Comparison of ENCODE assay signal across 32 cellular contexts in the genomic region with DNA sequence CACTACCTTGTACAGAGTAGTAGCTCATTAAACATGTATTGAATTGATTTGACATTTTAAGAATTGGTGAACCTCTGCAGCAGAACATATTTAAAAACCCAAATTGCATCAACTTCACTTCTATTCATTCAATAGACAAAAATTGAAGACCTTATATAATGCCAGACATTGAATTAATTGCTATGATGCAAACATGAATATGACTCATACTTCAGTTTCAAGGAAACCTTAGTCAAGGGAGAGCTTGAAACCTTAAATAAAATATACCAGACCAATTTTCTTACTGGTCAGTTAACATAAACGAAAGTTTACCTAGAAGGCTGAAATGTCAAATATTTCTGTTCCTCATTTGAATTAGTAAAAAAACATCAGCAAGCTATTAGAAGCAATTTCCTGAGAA. TPM values are rescaled to one million over a fixed set of nuclear protein-coding genes. Genes with fewer than 3 reads are reported as not detected.
DNase-seq lines count a peak whose midpoint lies in the region; TF ChIP-seq lines count a peak whose summit lies in the region.
"Had no signal": no experiment of that assay in that cellular context is flagged by ENCODE, and none has a peak within 500 bp of the region (broad histone marks: within the 10 kb centered on the region; RNA-seq: fewer than 3 reads in every experiment).

No MANE protein-coding gene starts in this region.

- no peak overlapping the region for H3K4me2 ChIP-seq in SK-N-SH
- H3K4me2 ChIP-seq: hepatocyte had no signal

- 0 out of 4 replicates have a peak, but pooled peaks of 1 of the 2 experiments have one; percentile 11 for TF ChIP-seq EP300 in SK-N-SH (IDR thresholded peaks at IDR 0.05; ENCODE audit: borderline replicate concordance in 1 of 2, low read depth in 1 of 2, low read length in 1 of 2)

- CTCF ChIA-PET in SK-N-SH (lab: Yijun Ruan, JAX): interaction anchor here (0.7 kb wide), 1 partner anchor 348 kb away, joined by 3 read pairs; no protein-coding TSS in a partner anchor

- H3K36me3 ChIP-seq in HUES48 (ENCODE audit: control insufficient read depth, insufficient read depth, low read length): no peaks in the 10 kb centered on the region
- H3K36me3 ChIP-seq in SK-N-SH (replicated peaks in 1 of 2; ENCODE audit: control insufficient read depth in 1 of 2, insufficient read depth in 2 of 2, low read length in 1 of 2): no peaks in the 10 kb centered on the region
- H3K36me3 ChIP-seq: adrenal gland, colonic mucosa, gastroesophageal sphincter, upper lobe of left lung had no signal

- H3K27me3 ChIP-seq in HUES48 (ENCODE audit: control insufficient read depth, insufficient read depth, low read length) (no peaks in the 10 kb centered on the region), SK-N-SH (ENCODE audit: insufficient read depth) (no peaks in the 10 kb centered on the region)
- H3K27me3 ChIP-seq: adrenal gland, colonic mucosa, hepatocyte, upper lobe of left lung had no signal

- WGBS in SK-N-SH (ENCODE audit: low lambda C conversion rate): 29% methylated on average over 1 of the region's 1 CpG

- TF ChIP-seq CTCF in SK-N-SH (IDR thresholded peaks at IDR 0.05) (no peak), epithelial cell of esophagus (IDR thresholded peaks at IDR 0.05; ENCODE audit: insufficient read depth, low read depth, low read length, missing control alignments) (no peak)

- H3K9me3 ChIP-seq in HUES48 (ENCODE audit: control insufficient read depth, insufficient read depth, low read length) (no peaks in the 10 kb centered on the region), SK-N-SH (no peaks in the 10 kb centered on the region)
- H3K9me3 ChIP-seq: adrenal gland, Caco-2, colonic mucosa, gastroesophageal sphincter, upper lobe of left lung had no signal

- TF ChIP-seq RAD21 in SK-N-SH (IDR thresholded peaks at IDR 0.05; ENCODE audit: low read length): no peak

- H3K79me2 ChIP-seq in SK-N-SH (ENCODE audit: insufficient read depth): no peaks in the 10 kb centered on the region
- H3K79me2 ChIP-seq: hepatocyte had no signal

- no peaks in the 10 kb centered on the region for H4K20me1 ChIP-seq in SK-N-SH (ENCODE audit: insufficient read depth)

- no peak for DNase-seq in SK-N-SH
- DNase-seq in epithelial cell of esophagus (ENCODE audit: low read depth): peak; percentile 63
- DNase-seq in renal cortical epithelial cell (ENCODE audit: low read depth): peak; percentile 42
- DNase-seq in anterior cingulate cortex (lab: John Stamatoyannopoulos, UW): no peak
- DNase-seq in OCI-M2 (lab: John Stamatoyannopoulos, UW; ENCODE audit: unreplicated experiment): no peak
- no peak for DNase-seq in foreskin melanocyte
- no peak for DNase-seq in DMS79 treated with DMSO at 0.1 percent for 48 hours (lab: John Stamatoyannopoulos, UW)
- DNase-seq: activated CD4-positive, alpha-beta T cell treated with anti-CD3 and anti-CD28 coated beads, Interleukin-2, amount 50 U/mL, for 48 hours; activated CD8-positive, alpha-beta memory T cell treated with anti-CD3 and anti-CD28 coated beads, Interleukin-2, amount 50 U/mL, for 4 hours; activated naive CD4-positive, alpha-beta T cell treated with anti-CD3 and anti-CD28 coated beads for 36 hours; adrenal gland; C1 segment of cervical spinal cord; Caco-2; colonic mucosa; DMS53; effector CD4-positive, alpha-beta T cell; erythroblast; left colon; MV-4-11; NCI-H1436; NCI-H2081; NCI-H345; NCI-H748 treated with DMSO at 0.1 percent for 48 hours; small intestine; stimulated activated naive B cell treated with anti-CD40 and anti-IgM and Interleukin-4, amounts not matched to agents 10 μg/mL and 1 μg/mL and 100 μg/mL, for 72 hours; substantia nigra; T-helper 17 cell; upper lobe of left lung had no signal

- no peaks in the 10 kb centered on the region for H3F3A ChIP-seq in SK-N-SH (replicated peaks; ENCODE audit: insufficient read depth)

- no peak overlapping the region for H2AFZ ChIP-seq in SK-N-SH (ENCODE audit: low read depth)
- H2AFZ ChIP-seq: hepatocyte had no signal

- peaks cover 38% of the 10 kb centered on the region for H3K4me1 ChIP-seq in HUES48 (ENCODE audit: control insufficient read depth, insufficient read depth, low read length)
- no peaks in the 10 kb centered on the region; a peak in 2 of 4 replicates for H3K4me1 ChIP-seq in SK-N-SH (ENCODE audit: control insufficient read depth in 1 of 2, insufficient read depth in 2 of 2, low read depth in 1 of 2, low read length in 1 of 2)
- H3K4me1 ChIP-seq: adrenal gland, Caco-2, colonic mucosa, gastroesophageal sphincter, upper lobe of left lung had no signal

- no peak overlapping the region; the same call in 1 of the 2 replicates for H3K9ac ChIP-seq in HUES48 (ENCODE audit: low read depth, low read length)
- no peak overlapping the region for H3K9ac ChIP-seq in SK-N-SH

- peaks cover 3% of the 10 kb centered on the region; the same call in 1 of the 2 replicates for H3K9me2 ChIP-seq in SK-N-SH

- no peak overlapping the region for H3K27ac ChIP-seq in HUES48 (ENCODE audit: low read depth, low read length)
- H3K27ac ChIP-seq in SK-N-SH (ENCODE audit: low read depth in 2 of 2, low read length in 1 of 2): no peak overlapping the region
- H3K27ac ChIP-seq: adrenal gland, colonic mucosa, gastroesophageal sphincter, hepatocyte, SK-N-MC, upper lobe of left lung had no signal

- H3K4me3 ChIP-seq in HUES48 (ENCODE audit: low read depth, low read length) (0 out of 2 replicates have a peak overlapping the region, but pooled peaks have one; percentile 13), SK-N-SH (ENCODE audit: low read depth in 2 of 2, low read length in 1 of 2) (no peak overlapping the region), epithelial cell of esophagus (ENCODE audit: low read length) (no peak overlapping the region)
- H3K4me3 ChIP-seq: adrenal gland, colonic mucosa, gastroesophageal sphincter, hepatocyte, SK-N-MC, upper lobe of left lung had no signal

- POLR2A ChIA-PET in SK-N-SH (lab: Yijun Ruan, JAX): no interaction called here

TF ChIP-seq in SK-N-SH, 30 proteins besides CTCF, POLR2A, EP300 and RAD21:
- no peak for TF ChIP-seq RCOR1 (IDR thresholded peaks at IDR 0.05; ENCODE audit: low read length)
- TF ChIP-seq EZH2phosphoT487 (IDR thresholded peaks at IDR 0.05; ENCODE audit: borderline replicate concordance, low read depth): no peak
- no peak for TF ChIP-seq SMC3 (IDR thresholded peaks at IDR 0.05; ENCODE audit: low read depth, low read length)
- no peak for TF ChIP-seq NRF1 (IDR thresholded peaks at IDR 0.05; ENCODE audit: low read depth, low read length)
- no peak for TF ChIP-seq GABPA (IDR thresholded peaks at IDR 0.05; ENCODE audit: low read depth)
- TF ChIP-seq TCF12 (IDR thresholded peaks at IDR 0.05): 0 out of 2 replicates have a peak, but pooled peaks have one; percentile 8
- TF ChIP-seq NFIC (IDR thresholded peaks at IDR 0.05; ENCODE audit: borderline replicate concordance): no peak
- peak; percentile 65 for TF ChIP-seq JUND (IDR thresholded peaks at IDR 0.05)
- TF ChIP-seq YY1 (IDR thresholded peaks at IDR 0.05; ENCODE audit: low read depth): no peak
- no peak for TF ChIP-seq SIN3A (IDR thresholded peaks at IDR 0.05; ENCODE audit: borderline replicate concordance, low read depth, low read length)
- no peak for TF ChIP-seq MXI1 (IDR thresholded peaks at IDR 0.05; ENCODE audit: low read depth, low read length)
- TF ChIP-seq FOSL2 (IDR thresholded peaks at IDR 0.05; ENCODE audit: borderline replicate concordance, low read depth): peak; percentile 67; the same call in 1 of the 2 replicates
- TF ChIP-seq RXRA (IDR thresholded peaks at IDR 0.05; ENCODE audit: borderline replicate concordance, low read depth): no peak
- no peak for TF ChIP-seq GATA2 (CRISPR knock-in tag; IDR thresholded peaks at IDR 0.05)
- TF ChIP-seq, protein P1, sequence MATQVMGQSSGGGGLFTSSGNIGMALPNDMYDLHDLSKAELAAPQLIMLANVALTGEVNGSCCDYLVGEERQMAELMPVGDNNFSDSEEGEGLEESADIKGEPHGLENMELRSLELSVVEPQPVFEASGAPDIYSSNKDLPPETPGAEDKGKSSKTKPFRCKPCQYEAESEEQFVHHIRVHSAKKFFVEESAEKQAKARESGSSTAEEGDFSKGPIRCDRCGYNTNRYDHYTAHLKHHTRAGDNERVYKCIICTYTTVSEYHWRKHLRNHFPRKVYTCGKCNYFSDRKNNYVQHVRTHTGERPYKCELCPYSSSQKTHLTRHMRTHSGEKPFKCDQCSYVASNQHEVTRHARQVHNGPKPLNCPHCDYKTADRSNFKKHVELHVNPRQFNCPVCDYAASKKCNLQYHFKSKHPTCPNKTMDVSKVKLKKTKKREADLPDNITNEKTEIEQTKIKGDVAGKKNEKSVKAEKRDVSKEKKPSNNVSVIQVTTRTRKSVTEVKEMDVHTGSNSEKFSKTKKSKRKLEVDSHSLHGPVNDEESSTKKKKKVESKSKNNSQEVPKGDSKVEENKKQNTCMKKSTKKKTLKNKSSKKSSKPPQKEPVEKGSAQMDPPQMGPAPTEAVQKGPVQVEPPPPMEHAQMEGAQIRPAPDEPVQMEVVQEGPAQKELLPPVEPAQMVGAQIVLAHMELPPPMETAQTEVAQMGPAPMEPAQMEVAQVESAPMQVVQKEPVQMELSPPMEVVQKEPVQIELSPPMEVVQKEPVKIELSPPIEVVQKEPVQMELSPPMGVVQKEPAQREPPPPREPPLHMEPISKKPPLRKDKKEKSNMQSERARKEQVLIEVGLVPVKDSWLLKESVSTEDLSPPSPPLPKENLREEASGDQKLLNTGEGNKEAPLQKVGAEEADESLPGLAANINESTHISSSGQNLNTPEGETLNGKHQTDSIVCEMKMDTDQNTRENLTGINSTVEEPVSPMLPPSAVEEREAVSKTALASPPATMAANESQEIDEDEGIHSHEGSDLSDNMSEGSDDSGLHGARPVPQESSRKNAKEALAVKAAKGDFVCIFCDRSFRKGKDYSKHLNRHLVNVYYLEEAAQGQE (IDR thresholded peaks at IDR 0.05; ENCODE audit: low read depth, low read length): no peak
- TF ChIP-seq ELF1 (IDR thresholded peaks at IDR 0.05): no peak
- TF ChIP-seq, protein P2, sequence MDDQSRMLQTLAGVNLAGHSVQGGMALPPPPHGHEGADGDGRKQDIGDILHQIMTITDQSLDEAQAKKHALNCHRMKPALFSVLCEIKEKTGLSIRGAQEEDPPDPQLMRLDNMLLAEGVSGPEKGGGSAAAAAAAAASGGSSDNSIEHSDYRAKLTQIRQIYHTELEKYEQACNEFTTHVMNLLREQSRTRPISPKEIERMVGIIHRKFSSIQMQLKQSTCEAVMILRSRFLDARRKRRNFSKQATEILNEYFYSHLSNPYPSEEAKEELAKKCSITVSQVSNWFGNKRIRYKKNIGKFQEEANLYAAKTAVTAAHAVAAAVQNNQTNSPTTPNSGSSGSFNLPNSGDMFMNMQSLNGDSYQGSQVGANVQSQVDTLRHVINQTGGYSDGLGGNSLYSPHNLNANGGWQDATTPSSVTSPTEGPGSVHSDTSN (IDR thresholded peaks at IDR 0.05): peak; percentile 11; the same call in 1 of the 2 replicates
- no peak for TF ChIP-seq FOXJ3 (CRISPR knock-in tag; IDR thresholded peaks at IDR 0.05)

RNA-seq across cellular contexts. Expression of a gene that starts 5.0 kb away (rescaled TPM):
- 0.02 and 0.07 TPM in 2 replicates for polyA plus RNA-seq in SK-N-SH (2012; rRNA removed)
- polyA plus RNA-seq in SK-N-SH (2012; cell fraction: cytosol; rRNA removed): 0.08 and 0.12 TPM in 2 replicates
- 0.01 and 0.04 TPM in 2 replicates for polyA plus RNA-seq in SK-N-SH (2012; cell fraction: nucleus; rRNA removed)
- total RNA-seq in renal cortical epithelial cell: not detected in 2 replicates
- total RNA-seq: activated naive CD4-positive, alpha-beta T cell treated with anti-CD3 and anti-CD28 coated beads for 36 hours; Caco-2; T-helper 17 cell had no signal

Comparison
In these comparisons a context has a peak if more than half of its experiments do, and no peak if none do; other contexts are left out.
1. DNase-seq: peak in epithelial cell of esophagus (single experiment) and renal cortical epithelial cell (single experiment); none in SK-N-SH (single experiment), anterior cingulate cortex (0 of 58), OCI-M2 (single experiment), foreskin melanocyte (single experiment) and DMS79 treated with DMSO at 0.1 percent for 48 hours (single experiment).